Comparison of ENCODE assay signal across 30 cellular contexts in the genomic region with DNA sequence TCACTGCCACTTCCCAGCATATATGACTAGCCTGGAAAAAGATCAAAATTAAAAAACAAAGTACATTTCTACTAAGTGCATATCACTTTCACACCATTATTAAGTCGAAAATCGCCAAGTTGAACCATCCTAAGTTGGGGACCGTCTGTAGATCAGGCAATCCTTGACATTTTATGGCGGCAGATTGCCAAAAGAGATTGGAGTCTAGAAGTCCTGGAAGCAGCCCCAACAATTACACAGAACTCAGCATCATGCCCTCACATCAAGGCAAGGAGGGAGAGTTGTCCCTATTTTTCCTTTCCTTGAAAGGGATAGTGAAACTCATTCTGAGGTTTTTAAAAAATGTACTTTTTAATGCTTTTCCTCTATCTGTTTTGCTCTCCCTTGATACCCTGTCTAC. TPM values are rescaled to one million over a fixed set of nuclear protein-coding genes. Genes with fewer than 3 reads are reported as not detected.
DNase-seq lines count a peak whose midpoint lies in the region; ATAC-seq, FAIRE-seq and TF ChIP-seq lines count a peak whose summit lies in the region.
"Had no signal": no experiment of that assay in that cellular context is flagged by ENCODE, and none has a peak within 500 bp of the region (broad histone marks: within the 10 kb centered on the region; RNA-seq: fewer than 3 reads in every experiment).

No MANE protein-coding gene starts in this region.

- intact Hi-C loops in lower lobe of right lung (cut with DNase I): no loop called here
- intact Hi-C loops in vagina (cut with DNase I): no loop called here

- TF ChIP-seq POLR2A in vagina (IDR thresholded peaks at IDR 0.05): no peak

- no peaks in the 10 kb centered on the region for H3K27me3 ChIP-seq in bronchial epithelial cell (ENCODE audit: control insufficient read depth, insufficient read depth, low read length)
- H3K27me3 ChIP-seq in lower lobe of right lung (ENCODE audit: low read depth): no peaks in the 10 kb centered on the region
- H3K27me3 ChIP-seq in vagina: no peaks in the 10 kb centered on the region
- H3K27me3 ChIP-seq: tibial nerve had no signal

- no peak overlapping the region for H3K4me3 Mint-ChIP-seq in natural killer cell treated with Interleukin-12 subunit alpha and Interleukin-12 subunit beta and Interleukin-15 and Interleukin-18, amount 100 ng/mL, for 72 hours
- H3K4me3 Mint-ChIP-seq: activated T-cell treated with anti-CD3 and anti-CD28 coated beads, Interleukin-2, amount 50 U/mL, for 24 hours; B cell; naive thymus-derived CD4-positive, alpha-beta T cell had no signal

- peak; percentile 8 for DNase-seq in DMS 273 (lab: John Stamatoyannopoulos, UW; ENCODE audit: unreplicated experiment)
- no peak for DNase-seq in DMS 273 treated with DMSO at 0.1 percent for 48 hours (lab: John Stamatoyannopoulos, UW)
- DNase-seq in bronchial epithelial cell (ENCODE audit: low read depth): peak; percentile 15
- no peak for DNase-seq in lower lobe of right lung
- no peak for DNase-seq in vagina (ENCODE audit: extremely low spot score in 2 of 2)
- no peak for DNase-seq in natural killer cell treated with Interleukin-12 subunit alpha and Interleukin-12 subunit beta and Interleukin-15 and Interleukin-18, amount 100 ng/mL, for 72 hours (ENCODE audit: low spot score)
- DNase-seq in frontal cortex (ENCODE audit: low spot score in 2 of 2): no peak
- DNase-seq: activated CD4-positive, alpha-beta T cell treated with anti-CD3 and anti-CD28 coated beads for 48 hours; activated T-cell treated with anti-CD3 and anti-CD28 coated beads, Interleukin-2, amount 50 U/mL, for 24 hours; DMS79; heart right ventricle; left cardiac atrium; naive thymus-derived CD4-positive, alpha-beta T cell; NCI-H187 treated with DMSO at 0.1 percent for 48 hours; NCI-H748 treated with DMSO at 0.1 percent for 48 hours; occipital lobe; retina; stimulated activated CD4-positive, alpha-beta T cell treated with anti-CD3 and anti-CD28 coated beads, Interleukin-12 subunit alpha, Interleukin-12 subunit beta, amount 100 ng/mL, for 4 hours; stimulated activated CD4-positive, alpha-beta T cell treated with anti-CD3 and anti-CD28 coated beads, Interleukin-4, amount 100 ng/mL, for 24 hours; stimulated activated naive CD4-positive, alpha-beta T cell had no signal

- peaks cover 6% of the 10 kb centered on the region for H3K36me3 Mint-ChIP-seq in natural killer cell treated with Interleukin-12 subunit alpha and Interleukin-12 subunit beta and Interleukin-15 and Interleukin-18, amount 100 ng/mL, for 72 hours

- peaks cover 7% of the 10 kb centered on the region for H3K9me3 Mint-ChIP-seq in natural killer cell treated with Interleukin-12 subunit alpha and Interleukin-12 subunit beta and Interleukin-15 and Interleukin-18, amount 100 ng/mL, for 72 hours

- no peaks in the 10 kb centered on the region for H3K4me1 Mint-ChIP-seq in natural killer cell treated with Interleukin-12 subunit alpha and Interleukin-12 subunit beta and Interleukin-15 and Interleukin-18, amount 100 ng/mL, for 72 hours (ENCODE audit: low read depth in 2 of 2)
- H3K4me1 Mint-ChIP-seq: B cell; naive thymus-derived CD4-positive, alpha-beta T cell had no signal

- no peak overlapping the region for H3K27ac Mint-ChIP-seq in natural killer cell treated with Interleukin-12 subunit alpha and Interleukin-12 subunit beta and Interleukin-15 and Interleukin-18, amount 100 ng/mL, for 72 hours
- H3K27ac Mint-ChIP-seq: activated T-cell treated with anti-CD3 and anti-CD28 coated beads, Interleukin-2, amount 50 U/mL, for 24 hours; B cell had no signal

- H3K27ac ChIP-seq in lower lobe of right lung (peak overlapping the region; percentile 19), vagina (peak overlapping the region; percentile 50)
- H3K27ac ChIP-seq: 22Rv1, heart right ventricle, KMS-11 had no signal

- no peaks in the 10 kb centered on the region for H3K36me3 ChIP-seq in bronchial epithelial cell (ENCODE audit: control insufficient read depth, insufficient read depth, low read length)
- H3K36me3 ChIP-seq in lower lobe of right lung: no peaks in the 10 kb centered on the region
- no peaks in the 10 kb centered on the region for H3K36me3 ChIP-seq in vagina
- H3K36me3 ChIP-seq: heart right ventricle, tibial nerve had no signal

- H3K9me3 ChIP-seq in lower lobe of right lung (no peaks in the 10 kb centered on the region), vagina (no peaks in the 10 kb centered on the region)

- ATAC-seq in lower lobe of right lung: no peak
- no peak for ATAC-seq in HG03095 (IDR thresholded peaks at IDR 0.05; ENCODE audit: unreplicated experiment)
- ATAC-seq in natural killer cell treated with Interleukin-12 subunit alpha and Interleukin-12 subunit beta and Interleukin-15 and Interleukin-18, amount 100 ng/mL, for 72 hours: no peak
- ATAC-seq: heart right ventricle; naive thymus-derived CD4-positive, alpha-beta T cell had no signal

- peaks cover 7 to 9% of the 10 kb centered on the region in 2 donors for H3K27me3 Mint-ChIP-seq in natural killer cell treated with Interleukin-12 subunit alpha and Interleukin-12 subunit beta and Interleukin-15 and Interleukin-18, amount 100 ng/mL, for 72 hours

- peaks cover 10% of the 10 kb centered on the region for H3K4me1 ChIP-seq in lower lobe of right lung
- peaks cover 23% of the 10 kb centered on the region for H3K4me1 ChIP-seq in vagina
- H3K4me1 ChIP-seq: heart right ventricle, tibial nerve had no signal

- FAIRE-seq in bronchial epithelial cell (lab: Jason Lieb, UNC): no peak
- FAIRE-seq in frontal cortex (lab: Jason Lieb, UNC): no peak
- FAIRE-seq: GM18507, H1, HTR-8/SVneo had no signal

- TF ChIP-seq CTCF in bronchial epithelial cell (IDR thresholded peaks at IDR 0.05; ENCODE audit: insufficient read depth, low read length, severe bottlenecking) (no peak), lower lobe of right lung (IDR thresholded peaks at IDR 0.05) (no peak), vagina (IDR thresholded peaks at IDR 0.05) (no peak)

- H3K4me3 ChIP-seq in bronchial epithelial cell (ENCODE audit: low read depth, low read length) (no peak overlapping the region), lower lobe of right lung (no peak overlapping the region), vagina (no peak overlapping the region)
- H3K4me3 ChIP-seq: heart right ventricle, tibial nerve had no signal

RNA-seq across cellular contexts. Expression of a gene that starts 30.7 kb away (rescaled TPM):
- total RNA-seq in bronchial epithelial cell (8.2 and 8.6 TPM in 2 replicates), lower lobe of right lung (37.7 TPM), vagina (16.5 TPM), frontal cortex (3.3 TPM)
- not detected for total RNA-seq in natural killer cell treated with Interleukin-12 subunit alpha and Interleukin-12 subunit beta and Interleukin-15 and Interleukin-18, amount 100 ng/mL, for 72 hours
- total RNA-seq: activated CD8-positive, alpha-beta memory T cell treated with anti-CD3 and anti-CD28 coated beads for 36 hours; B cell; naive thymus-derived CD4-positive, alpha-beta T cell; T-helper 2 cell treated with Interferon-gamma antibody and Interleukin-4, amounts not matched to agents 100 ng/mL and 5 ng/mL, for 36 hours had no signal

Comparison
In these comparisons a context has a peak if more than half of its experiments do, and no peak if none do; other contexts are left out.
1. DNase-seq: peak in DMS 273 (single experiment) and bronchial epithelial cell (single experiment); none in DMS 273 treated with DMSO at 0.1 percent for 48 hours (single experiment), lower lobe of right lung (single experiment), vagina (0 of 2), natural killer cell treated with Interleukin-12 subunit alpha and Interleukin-12 subunit beta and Interleukin-15 and Interleukin-18, amount 100 ng/mL, for 72 hours (single experiment) and frontal cortex (0 of 2).